Comparison of ENCODE assay signal across 9 cellular contexts in genomic region chr14:22569749-22570131, GRCh38. TPM values are rescaled to one million over a fixed set of nuclear protein-coding genes. Genes with fewer than 3 reads are reported as not detected.
DNase-seq lines count a peak whose midpoint lies in the region; ATAC-seq, FAIRE-seq and TF ChIP-seq lines count a peak whose summit lies in the region.
"Had no signal": no experiment of that assay in that cellular context is flagged by ENCODE, and none has a peak within 500 bp of the region (broad histone marks: within the 10 kb centered on the region; RNA-seq: fewer than 3 reads in every experiment).

No MANE protein-coding gene starts in this region.

- TF ChIP-seq POLR2A in HepG2 (IDR thresholded peaks at IDR 0.05; ENCODE audit: insufficient read depth in 1 of 2, low read depth in 2 of 2, low read length in 2 of 2) (no peak), right lobe of liver (IDR thresholded peaks at IDR 0.05) (no peak), uterus (IDR thresholded peaks at IDR 0.05) (no peak)

- DNase-seq in HepG2 (ENCODE audit: low spot score): no peak
- DNase-seq in right lobe of liver: no peak
- no peak for DNase-seq in T-helper 17 cell
- DNase-seq in memory B cell (ENCODE audit: low spot score in 2 of 2): no peak
- no peak for DNase-seq in uterus
- no peak for DNase-seq in NCI-H2196 treated with DMSO at 0.1 percent for 48 hours (lab: John Stamatoyannopoulos, UW; ENCODE audit: unreplicated experiment)
- no peak for DNase-seq in NCI-H2107 (lab: John Stamatoyannopoulos, UW)

- H3K4me3 Mint-ChIP-seq in T-helper 17 cell: peak overlapping the region; percentile 84
- H3K4me3 Mint-ChIP-seq in memory B cell: peak overlapping the region; percentile 78

- no peak overlapping the region for H3K4me2 ChIP-seq in HepG2 (ENCODE audit: low read depth, low read length)

- H3K4me1 ChIP-seq in HepG2 (ENCODE audit: insufficient read depth, low read length) (peaks cover 29% of the 10 kb centered on the region), right lobe of liver (no peaks in the 10 kb centered on the region), uterus (peaks cover 0 to 8% of the 10 kb centered on the region in 2 donors)
- H3K4me1 ChIP-seq: breast epithelium had no signal

- CTCF ChIA-PET in HepG2 (lab: Yijun Ruan, JAX; ENCODE audit: low intra/inter-chr PET ratio, low total read pairs): interaction anchor here (1.2 to 5.5 kb wide), 11 partner anchors 11 to 330 kb away, joined by 3 to 142 read pairs (median 12); partner anchors contain the start of genes DAD1 and OR6J1

- H3K36me3 Mint-ChIP-seq in T-helper 17 cell (ENCODE audit: low read depth) (peaks cover under 1% of the 10 kb centered on the region), memory B cell (peaks cover 16% of the 10 kb centered on the region)

- POLR2A ChIA-PET in HepG2 (lab: Yijun Ruan, JAX): interaction anchor here (0.6 to 4.4 kb wide), 13 partner anchors 8 to 502 kb away, joined by 3 to 62 read pairs (median 4); partner anchors contain the start of genes ABHD4, DAD1, LRP10 and OXA1L

- no peak for ATAC-seq in HepG2
- no peak for ATAC-seq in right lobe of liver
- ATAC-seq in T-helper 17 cell: peak; percentile 14
- peak; percentile 1 for ATAC-seq in memory B cell (ENCODE audit: low read depth)
- ATAC-seq in GM18517 (IDR thresholded peaks at IDR 0.05; ENCODE audit: unreplicated experiment): no peak

- no peak overlapping the region for H3K27ac ChIP-seq in HepG2 (ENCODE audit: extremely low read length, insufficient read depth, low read length)
- H3K27ac ChIP-seq in right lobe of liver: no peak overlapping the region
- H3K27ac ChIP-seq in uterus: peak overlapping the region; percentile 33 to 73

- intact Hi-C loops in HepG2 (cut with micrococcal nuclease; ENCODE audit: unreplicated experiment) (loop anchor here (1.0 to 5.0 kb wide), 9 partner anchors 12 to 331 kb away; partner anchors contain the start of genes DAD1, OR6J1 and SLC7A7), right lobe of liver (cut with DNase I) (no loop called here), uterus (cut with DNase I; ENCODE audit: low total_unique reads) (loop anchor here (5.0 to 10.0 kb wide), 2 partner anchors 143 to 285 kb away; no protein-coding TSS in a partner anchor)

- TF ChIP-seq EP300 in HepG2 (IDR thresholded peaks at IDR 0.05; ENCODE audit: low read depth in 2 of 2, low read length in 2 of 2) (no peak), HepG2 (CRISPR knock-in tag; IDR thresholded peaks at IDR 0.05; ENCODE audit: borderline replicate concordance) (no peak)

- TF ChIP-seq CTCF in HepG2 (CRISPR knock-in tag; IDR thresholded peaks at IDR 0.05) (no peak), right lobe of liver (IDR thresholded peaks at IDR 0.05) (no peak), uterus (IDR thresholded peaks at IDR 0.05) (no peak)

- H3K36me3 ChIP-seq in HepG2 (replicated peaks in 1 of 2; ENCODE audit: control insufficient read depth in 1 of 2, insufficient read depth in 2 of 2, low read length in 2 of 2) (peaks cover 40 to 80% of the 10 kb centered on the region in 2 experiments), right lobe of liver (peaks cover 0 to 62% (median 19%) of the 10 kb centered on the region in 4 donors), uterus (no peaks in the 10 kb centered on the region)
- H3K36me3 ChIP-seq: breast epithelium had no signal

- H3K27me3 ChIP-seq in HepG2 (ENCODE audit: control insufficient read depth in 1 of 2, insufficient read depth in 2 of 2, low read length in 2 of 2) (no peaks in the 10 kb centered on the region), right lobe of liver (no peaks in the 10 kb centered on the region), uterus (no peaks in the 10 kb centered on the region)
- H3K27me3 ChIP-seq: breast epithelium had no signal

- no peaks in the 10 kb centered on the region for H3K9me3 Mint-ChIP-seq in memory B cell

- H2AFZ ChIP-seq in HepG2 (ENCODE audit: low read length): no peak overlapping the region

- no TSS peak for BruUV-seq in HepG2 (replicated peaks; lab: Mats Ljungman, UMichigan)

- H3K27me3 Mint-ChIP-seq in T-helper 17 cell (no peaks in the 10 kb centered on the region), memory B cell (no peaks in the 10 kb centered on the region)

- in situ Hi-C loops in HepG2 (cut with HindIII; ENCODE audit: extremely low pct_ligation_motif_present, low pct_unique_long_range_greater_than_20kb): no loop called here

- TF ChIP-seq RAD21 in HepG2 (CRISPR knock-in tag; IDR thresholded peaks at IDR 0.05): no peak

- H3K4me3 ChIP-seq in HepG2 (replicated peaks in 1 of 3; ENCODE audit: insufficient read depth in 1 of 3, low read depth in 2 of 3, low read length in 3 of 3): no peak overlapping the region
- no peak overlapping the region for H3K4me3 ChIP-seq in right lobe of liver
- H3K4me3 ChIP-seq in uterus: no peak overlapping the region
- H3K4me3 ChIP-seq: breast epithelium had no signal

- no peak overlapping the region for H3K9ac ChIP-seq in HepG2 (ENCODE audit: insufficient read depth, low read depth, low read length)

- peaks cover 25% of the 10 kb centered on the region for H3K79me2 ChIP-seq in HepG2 (ENCODE audit: insufficient read depth, low read length)

- H3K9me3 ChIP-seq in HepG2 (ENCODE audit: low read length) (no peaks in the 10 kb centered on the region), right lobe of liver (no peaks in the 10 kb centered on the region), T-helper 17 cell (ENCODE audit: control insufficient read depth, low read length, poor library complexity, severe bottlenecking) (no peaks in the 10 kb centered on the region), uterus (no peaks in the 10 kb centered on the region)
- H3K9me3 ChIP-seq: breast epithelium had no signal

- H3K27ac Mint-ChIP-seq in T-helper 17 cell: peak overlapping the region; percentile 100
- peak overlapping the region; percentile 60 for H3K27ac Mint-ChIP-seq in memory B cell

- WGBS in HepG2 (ENCODE audit: low lambda C conversion rate): 66% methylated on average over 3 of the region's 3 CpGs
- WGBS in right lobe of liver (ENCODE audit: insufficient coverage, low coverage, low lambda C conversion rate, missing lambda C conversion rate): 59% methylated on average over 3 of the region's 3 CpGs

- no peak for FAIRE-seq in HepG2 (lab: Jason Lieb, UNC)

- peaks cover 46% of the 10 kb centered on the region for H3K4me1 Mint-ChIP-seq in T-helper 17 cell
- H3K4me1 Mint-ChIP-seq in memory B cell: peaks cover 35% of the 10 kb centered on the region

- H4K20me1 ChIP-seq in HepG2 (ENCODE audit: insufficient read depth, low read length): peaks cover 9% of the 10 kb centered on the region; the same call in 1 of the 2 replicates

RNA-seq across cellular contexts. Expression of gene DAD1, which starts 19.3 kb away (rescaled TPM):
- total RNA-seq in HepG2 (2016; rRNA removed; fragmentation: Illumina TruSeq; extraction: Trizol) (385 and 558 TPM in 2 replicates), right lobe of liver (100 to 1,000 TPM; 107 to 249 (median 133) TPM), T-helper 17 cell (10 to 100 TPM; 95.4 to 96.0 TPM), uterus (100 to 1,000 TPM in 3 of 4 donors, 10 to 100 TPM in 1; 92.2 to 375 (median 207) TPM)
- total RNA-seq in HepG2 (2016; cell fraction: cytosol; rRNA removed; fragmentation: Illumina TruSeq; extraction: Trizol; ENCODE audit: low read depth): 148 and 149 TPM in 2 replicates
- total RNA-seq in HepG2 (2016; cell fraction: insoluble cytoplasmic fraction; rRNA removed; fragmentation: Illumina TruSeq; extraction: Trizol): 449 and 577 TPM in 2 replicates
- 133 and 150 TPM in 2 replicates for total RNA-seq in HepG2 (2016; cell fraction: membrane; rRNA removed; fragmentation: Illumina TruSeq; extraction: Trizol)
- total RNA-seq in HepG2 (2016; cell fraction: nucleus; rRNA removed; fragmentation: Illumina TruSeq; extraction: Trizol): 382 and 439 TPM in 2 replicates
- 508 and 626 TPM in 2 replicates for polyA plus RNA-seq in HepG2 (2011; rRNA removed)
- polyA plus RNA-seq in HepG2 (2011; cell fraction: cytosol; rRNA removed): 1,110 and 1,232 TPM in 2 replicates
- 187 and 222 TPM in 2 replicates for polyA plus RNA-seq in HepG2 (2011; cell fraction: nucleus; rRNA removed)
- 327 and 493 TPM in 2 replicates for polyA plus RNA-seq in HepG2 (2012)
- 141 and 152 TPM in 2 replicates for polyA plus RNA-seq in HepG2 (2016; cell fraction: cytosol; fragmentation: Illumina TruSeq; extraction: Trizol; ENCODE audit: low read depth)
- 395 and 434 TPM in 2 replicates for polyA plus RNA-seq in HepG2 (2016; cell fraction: insoluble cytoplasmic fraction; fragmentation: Illumina TruSeq; extraction: Trizol; ENCODE audit: low read depth)
- 122 and 125 TPM in 2 replicates for polyA plus RNA-seq in HepG2 (2016; cell fraction: membrane; fragmentation: Illumina TruSeq; extraction: Trizol; ENCODE audit: low read depth)
- 602 and 624 TPM in 2 replicates for polyA plus RNA-seq in HepG2 (2016; cell fraction: nucleus; fragmentation: Illumina TruSeq; extraction: Trizol; ENCODE audit: insufficient read depth, low read depth)
- 261 and 460 TPM in 2 replicates for polyA minus RNA-seq in HepG2 (2011; rRNA and poly(A)+ RNA removed; ENCODE audit: low replicate concordance)
- polyA minus RNA-seq in HepG2 (2011; cell fraction: cytosol; rRNA and poly(A)+ RNA removed): 132 TPM in 2 replicates
- polyA minus RNA-seq in HepG2 (2011; cell fraction: nucleus; rRNA and poly(A)+ RNA removed): 79.2 and 94.7 TPM in 2 replicates

RNA-seq across cellular contexts. Expression of gene ABHD4, which starts 28.4 kb away (rescaled TPM):
- total RNA-seq in HepG2 (2016; rRNA removed; fragmentation: Illumina TruSeq; extraction: Trizol): 16.1 and 22.8 TPM in 2 replicates
- total RNA-seq in HepG2 (2016; cell fraction: cytosol; rRNA removed; fragmentation: Illumina TruSeq; extraction: Trizol; ENCODE audit: low read depth): 1.9 and 2.6 TPM in 2 replicates
- total RNA-seq in HepG2 (2016; cell fraction: insoluble cytoplasmic fraction; rRNA removed; fragmentation: Illumina TruSeq; extraction: Trizol): 13.5 and 23.6 TPM in 2 replicates
- total RNA-seq in HepG2 (2016; cell fraction: membrane; rRNA removed; fragmentation: Illumina TruSeq; extraction: Trizol): 5.5 and 6.1 TPM in 2 replicates
- total RNA-seq in HepG2 (2016; cell fraction: nucleus; rRNA removed; fragmentation: Illumina TruSeq; extraction: Trizol): 15.3 and 18.4 TPM in 2 replicates
- 47.5 and 48.1 TPM in 2 replicates for polyA plus RNA-seq in HepG2 (2011; rRNA removed)
- polyA plus RNA-seq in HepG2 (2011; cell fraction: cytosol; rRNA removed): 40.5 and 42.2 TPM in 2 replicates
- 28.4 and 31.8 TPM in 2 replicates for polyA plus RNA-seq in HepG2 (2011; cell fraction: nucleus; rRNA removed)
- polyA plus RNA-seq in HepG2 (2012): 28.4 and 31.9 TPM in 2 replicates
- polyA plus RNA-seq in HepG2 (2016; cell fraction: cytosol; fragmentation: Illumina TruSeq; extraction: Trizol; ENCODE audit: low read depth): 4.3 and 5.4 TPM in 2 replicates
- 31.7 and 36.0 TPM in 2 replicates for polyA plus RNA-seq in HepG2 (2016; cell fraction: insoluble cytoplasmic fraction; fragmentation: Illumina TruSeq; extraction: Trizol; ENCODE audit: low read depth)
- 10.4 and 12.8 TPM in 2 replicates for polyA plus RNA-seq in HepG2 (2016; cell fraction: membrane; fragmentation: Illumina TruSeq; extraction: Trizol; ENCODE audit: low read depth)
- 27.4 and 28.0 TPM in 2 replicates for polyA plus RNA-seq in HepG2 (2016; cell fraction: nucleus; fragmentation: Illumina TruSeq; extraction: Trizol; ENCODE audit: insufficient read depth, low read depth)
- 45.6 and 63.5 TPM in 2 replicates for polyA minus RNA-seq in HepG2 (2011; rRNA and poly(A)+ RNA removed; ENCODE audit: low replicate concordance)
- 14.6 and 19.0 TPM in 2 replicates for polyA minus RNA-seq in HepG2 (2011; cell fraction: cytosol; rRNA and poly(A)+ RNA removed)
- polyA minus RNA-seq in HepG2 (2011; cell fraction: nucleus; rRNA and poly(A)+ RNA removed): 26.9 and 36.6 TPM in 2 replicates
- total RNA-seq in right lobe of liver: 10 to 100 TPM; 12.7 to 38.1 (median 18.5) TPM
- total RNA-seq in T-helper 17 cell: 10 to 100 TPM; 12.3 to 19.0 TPM
- total RNA-seq in uterus: 10 to 100 TPM; 17.9 to 40.0 (median 28.6) TPM

Comparison
In these comparisons a context has a peak if more than half of its experiments do, and no peak if none do; other contexts are left out.
1. intact Hi-C loops: an anchor here in HepG2 (1.0 to 5.0 kb wide) and uterus (5.0 to 10.0 kb wide); none called in right lobe of liver.
2. ATAC-seq: peak in T-helper 17 cell (single experiment) and memory B cell (single experiment); none in HepG2 (single experiment), right lobe of liver (0 of 4) and GM18517 (single experiment).
3. H3K27ac ChIP-seq: peak in uterus (2 of 2); none in HepG2 (single experiment) and right lobe of liver (0 of 3).